In genomic region chr17:76397687-76398522, GRCh38 we compare ENCODE assay signal across 8 cellular contexts. TPM values are rescaled to one million over a fixed set of nuclear protein-coding genes. Genes with fewer than 3 reads are reported as not detected.
DNase-seq lines count a peak whose midpoint lies in the region; ATAC-seq and TF ChIP-seq lines count a peak whose summit lies in the region.

No MANE protein-coding gene starts in this region.

- H3K4me3 Mint-ChIP-seq in MCF 10A (ENCODE audit: unreplicated experiment): no peak overlapping the region

- in situ Hi-C loops in GM13977 (cut with MboI; ENCODE audit: low pct_unique_long_range_greater_than_20kb, low sequenced_read_pairs, unreplicated experiment): no loop called here

- H3K4me1 Mint-ChIP-seq in MCF 10A (ENCODE audit: insufficient read depth, unreplicated experiment): peaks cover 5% of the 10 kb centered on the region

- H3K27me3 Mint-ChIP-seq in MCF 10A (ENCODE audit: insufficient read depth, unreplicated experiment): no peaks in the 10 kb centered on the region

- no peaks in the 10 kb centered on the region for H3K9me3 Mint-ChIP-seq in MCF 10A (ENCODE audit: unreplicated experiment)

- BruUV-seq in MCF 10A (replicated peaks; lab: Mats Ljungman, UMichigan): no TSS peak

- intact Hi-C loops in MCF 10A (cut with micrococcal nuclease): no loop called here

- ATAC-seq in HG03354 (IDR thresholded peaks at IDR 0.05; ENCODE audit: poor library complexity, severe bottlenecking, unreplicated experiment): no peak

- POLR2A ChIA-PET in MCF 10A (lab: Yijun Ruan, JAX): interaction anchor here (0.6 to 1.1 kb wide), 7 partner anchors 13 to 833 kb away, joined by 3 to 4 read pairs (median 3); partner anchors contain the start of genes RHBDF2 and SPHK1

- peaks cover 77% of the 10 kb centered on the region for H3K36me3 Mint-ChIP-seq in MCF 10A (ENCODE audit: insufficient read depth, unreplicated experiment)

- CTCF ChIA-PET in MCF 10A (lab: Yijun Ruan, JAX): interaction anchor here (0.5 to 5.1 kb wide), 51 partner anchors 10 to 879 kb away, joined by 3 to 72 read pairs (median 5); partner anchors contain the start of genes PRPSAP1 and SPHK1

- peak; percentile 91 for DNase-seq in GM13977 (ENCODE audit: low spot score)
- DNase-seq in NCI-H2171 treated with DMSO at 0.1 percent for 48 hours (lab: John Stamatoyannopoulos, UW): peak; percentile 66
- DNase-seq in MCF 10A (ENCODE audit: unreplicated experiment): peak; percentile 81
- DNase-seq in islet precursor cell: peak; percentile 97
- peak; percentile 72 to 82 for DNase-seq in stimulated activated CD4-positive, alpha-beta T cell treated with anti-CD3 and anti-CD28 coated beads, Interleukin-1b, Interleukin-23, amount 100 ng/mL, for 1 hour (ENCODE audit: low read depth in 2 of 2)

- H3K27ac ChIP-seq in 22Rv1: no peak overlapping the region
- no peak overlapping the region; the same call in 1 of the 2 replicates for H3K27ac ChIP-seq in VCaP

- TF ChIP-seq CTCF in 22Rv1 (IDR thresholded peaks at IDR 0.05): peak; percentile 95
- peak; percentile 98 for TF ChIP-seq CTCF in GM13977 (IDR thresholded peaks at IDR 0.05; ENCODE audit: extremely low read depth, insufficient read depth, missing control alignments)
- TF ChIP-seq CTCF in VCaP (conservative IDR thresholded peaks at IDR 0.05): peak; percentile 98
- TF ChIP-seq CTCF in MCF 10A (IDR thresholded peaks at IDR 0.05; ENCODE audit: unreplicated experiment): peak; percentile 95

- no peak overlapping the region for H3K27ac Mint-ChIP-seq in MCF 10A (ENCODE audit: low read depth, unreplicated experiment)

RNA-seq across cellular contexts. Expression of gene SPHK1, which starts 13.5 kb away (rescaled TPM):
- total RNA-seq in MCF 10A (2022): 7.1 and 12.6 TPM in 2 replicates

RNA-seq across cellular contexts. Expression of gene PRPSAP1, which starts 44.2 kb away (rescaled TPM):
- 25.9 and 42.3 TPM in 2 replicates for total RNA-seq in MCF 10A (2022)

RNA-seq across cellular contexts. Expression of gene UBE2O, which starts 55.0 kb away (rescaled TPM):
- 16.2 and 19.5 TPM in 2 replicates for total RNA-seq in MCF 10A (2022)
